In the genomic region with DNA sequence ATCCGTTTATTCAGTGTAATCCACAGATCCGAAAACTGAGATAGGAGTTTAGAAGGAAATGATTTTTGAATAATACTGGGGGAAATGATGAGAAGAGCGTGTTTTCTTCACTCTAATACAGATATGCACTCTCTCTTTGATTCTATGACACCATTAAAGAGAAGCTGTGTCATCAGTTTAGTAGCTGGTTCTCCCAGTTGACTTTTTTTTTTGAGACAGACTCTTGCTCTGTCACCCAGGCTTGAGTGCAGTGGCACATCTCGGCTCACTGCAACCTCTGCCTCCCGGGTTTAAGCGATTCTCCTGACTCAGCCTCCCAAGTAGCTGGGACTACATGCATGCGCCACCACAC, we compare ENCODE assay signal across 1 cellular context.
TF ChIP-seq lines count a peak whose summit lies in the region.

No MANE protein-coding gene starts in this region.

TF ChIP-seq in IMR-90, 13 proteins besides CTCF, POLR2A, EP300 and RAD21:
- no peak for TF ChIP-seq MAZ (IDR thresholded peaks at IDR 0.05; ENCODE audit: borderline replicate concordance, low read depth, low read length)
- no peak for TF ChIP-seq NFE2L2 (IDR thresholded peaks at IDR 0.05; ENCODE audit: low read depth, low read length)
- TF ChIP-seq SMC3 (IDR thresholded peaks at IDR 0.05; ENCODE audit: low read depth, low read length): no peak
- TF ChIP-seq, protein P1, sequence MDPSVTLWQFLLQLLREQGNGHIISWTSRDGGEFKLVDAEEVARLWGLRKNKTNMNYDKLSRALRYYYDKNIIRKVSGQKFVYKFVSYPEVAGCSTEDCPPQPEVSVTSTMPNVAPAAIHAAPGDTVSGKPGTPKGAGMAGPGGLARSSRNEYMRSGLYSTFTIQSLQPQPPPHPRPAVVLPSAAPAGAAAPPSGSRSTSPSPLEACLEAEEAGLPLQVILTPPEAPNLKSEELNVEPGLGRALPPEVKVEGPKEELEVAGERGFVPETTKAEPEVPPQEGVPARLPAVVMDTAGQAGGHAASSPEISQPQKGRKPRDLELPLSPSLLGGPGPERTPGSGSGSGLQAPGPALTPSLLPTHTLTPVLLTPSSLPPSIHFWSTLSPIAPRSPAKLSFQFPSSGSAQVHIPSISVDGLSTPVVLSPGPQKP (IDR thresholded peaks at IDR 0.05; ENCODE audit: borderline replicate concordance, low read depth, low read length): no peak
- no peak for TF ChIP-seq FOS (IDR thresholded peaks at IDR 0.05; ENCODE audit: low read depth, low read length)
- 0 out of 2 replicates have a peak, but pooled peaks have one; percentile 5 for TF ChIP-seq MAFK (IDR thresholded peaks at IDR 0.05; ENCODE audit: low read depth, low read length)
- no peak for TF ChIP-seq MXI1 (IDR thresholded peaks at IDR 0.05; ENCODE audit: borderline replicate concordance, low read depth, low read length)
